Comparison of ENCODE assay signal across 13 cellular contexts in the genomic region with DNA sequence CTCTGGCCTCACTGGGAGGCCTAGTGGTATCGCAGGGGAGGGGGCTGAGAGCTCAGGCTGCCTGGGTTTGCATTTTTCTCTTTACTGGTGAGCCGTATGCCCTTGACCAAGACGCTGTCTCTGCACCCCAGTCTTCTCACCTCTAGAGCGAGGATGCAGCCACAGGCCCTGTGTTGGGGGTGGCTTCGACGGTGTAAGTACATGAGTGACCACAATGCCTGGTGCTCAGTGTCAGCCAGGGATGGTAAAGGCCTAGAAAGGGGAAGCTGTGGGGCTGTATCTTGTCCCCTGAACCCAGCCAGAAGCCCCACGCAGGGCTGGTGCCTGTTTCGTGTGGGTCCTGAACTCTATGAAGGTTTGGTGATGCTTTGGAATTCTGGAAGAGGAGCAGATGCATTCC. TPM values are rescaled to one million over a fixed set of nuclear protein-coding genes. Genes with fewer than 3 reads are reported as not detected.
A peak's percentile ranks its signal among the peaks of the same experiment; 100 is the strongest.
DNase-seq lines count a peak whose midpoint lies in the region; ATAC-seq and TF ChIP-seq lines count a peak whose summit lies in the region.
"Had no signal": no experiment of that assay in that cellular context is flagged by ENCODE, and none has a peak within 500 bp of the region (broad histone marks: within the 10 kb centered on the region; RNA-seq: fewer than 3 reads in every experiment).

No MANE protein-coding gene starts in this region.

- H3K4me1 Mint-ChIP-seq in nephron progenitor cell, result peaks cover 62% of the 10 kb centered on the region
- H3K4me1 Mint-ChIP-seq: activated B cell treated with CpG ODN at 0.5 μM for 24 hours; CD4-positive, CD25-positive, alpha-beta regulatory T cell had no signal

- H3K36me3 ChIP-seq in PC-3 (ENCODE audit: low read depth, low read length), result peaks cover 5% of the 10 kb centered on the region; the same call in 1 of the 2 replicates
- H3K36me3 ChIP-seq in colonic mucosa, result no peaks in the 10 kb centered on the region
- peaks cover 15 to 24% (median 20%) of the 10 kb centered on the region in 3 donors for H3K36me3 ChIP-seq in tibial artery

- CTCF ChIA-PET in PC-3 (lab: Charles Lee), result no interaction called here

- H3F3A ChIP-seq in PC-3 (ENCODE audit: low read length, unreplicated experiment), result peaks cover 8% of the 10 kb centered on the region

- no peak overlapping the region for H3K27ac Mint-ChIP-seq in nephron progenitor cell
- H3K27ac Mint-ChIP-seq: activated B cell treated with CpG ODN at 0.5 μM for 24 hours had no signal

- intact Hi-C loops in PC-3 (cut with micrococcal nuclease), result loop anchor here (1.0 kb wide), 1 partner anchor 89 kb away; no protein-coding TSS in a partner anchor
- intact Hi-C loops in colonic mucosa (cut with DNase I), result no loop called here
- intact Hi-C loops in tibial artery (cut with DNase I; ENCODE audit: low total_unique reads), result loop anchor here (5.0 kb wide), 1 partner anchor 43 kb away; no protein-coding TSS in a partner anchor

- H3K9me2 ChIP-seq in PC-3 (replicated peaks; ENCODE audit: low read length), result no peaks in the 10 kb centered on the region

- ATAC-seq in PC-3 (no peak), GM18511 (IDR thresholded peaks at IDR 0.05; ENCODE audit: unreplicated experiment) (no peak)

- no peaks in the 10 kb centered on the region for H3K9me3 Mint-ChIP-seq in nephron progenitor cell
- H3K9me3 Mint-ChIP-seq: activated B cell treated with CpG ODN at 0.5 μM for 24 hours had no signal

- peak overlapping the region; percentile 96 for H3K27ac ChIP-seq in PC-3 (ENCODE audit: low read length)
- peak overlapping the region; percentile 26 for H3K27ac ChIP-seq in colonic mucosa
- peak overlapping the region; percentile 77 to 92 for H3K27ac ChIP-seq in tibial artery

- H3K79me2 ChIP-seq in PC-3 (ENCODE audit: low read length), result 0 out of 2 replicates have a peak, but pooled peaks cover 3% of the 10 kb centered on the region

- POLR2A ChIA-PET in PC-3 (lab: Charles Lee; ENCODE audit: unreplicated experiment), result no interaction called here

- H3K9ac ChIP-seq in PC-3 (ENCODE audit: low read length) (peak overlapping the region; percentile 68), colonic mucosa (ENCODE audit: low read depth in 2 of 2, low read length in 2 of 2) (no peak overlapping the region)

- peaks cover 2% of the 10 kb centered on the region for H3K27me3 Mint-ChIP-seq in nephron progenitor cell (ENCODE audit: low read depth, poor library complexity)
- H3K27me3 Mint-ChIP-seq: CD4-positive, CD25-positive, alpha-beta regulatory T cell had no signal

- peak overlapping the region; percentile 81 for H3K4me2 ChIP-seq in PC-3 (ENCODE audit: low read length)

- peaks cover 22% of the 10 kb centered on the region for H3K36me3 Mint-ChIP-seq in nephron progenitor cell (ENCODE audit: low read depth)
- H3K36me3 Mint-ChIP-seq: CD4-positive, CD25-positive, alpha-beta regulatory T cell had no signal

- no peaks in the 10 kb centered on the region for H3K9me3 ChIP-seq in PC-3 (ENCODE audit: low read length)
- no peaks in the 10 kb centered on the region for H3K9me3 ChIP-seq in colonic mucosa
- H3K9me3 ChIP-seq in tibial artery, result no peaks in the 10 kb centered on the region

- DNase-seq in PC-3 (no peak), colonic mucosa (no peak), nephron progenitor cell (no peak), tibial artery (peak in 1 of 2 donors; percentile 60), DMS 273 (lab: John Stamatoyannopoulos, UW; ENCODE audit: unreplicated experiment) (no peak), KBM-7 (no peak)
- DNase-seq: activated B cell treated with CpG ODN at 0.5 μM for 24 hours; CD4-positive, CD25-positive, alpha-beta regulatory T cell; GF-D8; KG1; NCI-H2029 treated with DMSO at 0.1 percent for 48 hours; NCI-H82 had no signal

- no peak overlapping the region for H2AFZ ChIP-seq in PC-3 (ENCODE audit: low read length)

- in situ Hi-C loops in KBM-7 (cut with MboI; ENCODE audit: low pct_unique_long_range_greater_than_20kb, low sequenced_read_pairs), result no loop called here

- no peaks in the 10 kb centered on the region for H4K20me1 ChIP-seq in PC-3 (ENCODE audit: low read length)

- peak overlapping the region; percentile 59 for H3K4me3 Mint-ChIP-seq in nephron progenitor cell
- H3K4me3 Mint-ChIP-seq: activated B cell treated with CpG ODN at 0.5 μM for 24 hours; CD4-positive, CD25-positive, alpha-beta regulatory T cell had no signal

- H3K4me1 ChIP-seq in PC-3 (ENCODE audit: insufficient read depth, low read length) (peaks cover 27% of the 10 kb centered on the region), colonic mucosa (no peaks in the 10 kb centered on the region), tibial artery (peaks cover 0 to 70% (median 53%) of the 10 kb centered on the region in 4 donors)

- no peak for TF ChIP-seq CTCF in PC-3 (conservative IDR thresholded peaks at IDR 0.05; ENCODE audit: low read depth, low read length)
- TF ChIP-seq CTCF in colonic mucosa (IDR thresholded peaks at IDR 0.05), result no peak
- TF ChIP-seq CTCF in nephron progenitor cell (IDR thresholded peaks at IDR 0.05), result no peak
- no peak for TF ChIP-seq CTCF in tibial artery (IDR thresholded peaks at IDR 0.05)

- no peaks in the 10 kb centered on the region for H3K27me3 ChIP-seq in PC-3 (ENCODE audit: low read length)
- H3K27me3 ChIP-seq in colonic mucosa, result no peaks in the 10 kb centered on the region
- H3K27me3 ChIP-seq in tibial artery, result no peaks in the 10 kb centered on the region

- peak overlapping the region; percentile 59; the same call in 1 of the 2 replicates for H3K4me3 ChIP-seq in PC-3 (ENCODE audit: low read length)
- H3K4me3 ChIP-seq in colonic mucosa, result no peak overlapping the region
- peak overlapping the region; percentile 35 to 43 for H3K4me3 ChIP-seq in tibial artery

- no TSS peak for BruUV-seq in PC-3 (replicated peaks; lab: Mats Ljungman, UMichigan)

RNA-seq across cellular contexts. Expression of gene SYNM, which starts 19.8 kb away (rescaled TPM):
- total RNA-seq in PC-3 (2014; rRNA removed), result 9.9 and 15.6 TPM in 2 replicates
- 100 to 1,000 TPM in 1 of 2 donors, 1 to 10 TPM in 1; 3.3 to 108 TPM for total RNA-seq in colonic mucosa

Comparison
In these comparisons a context has a peak if more than half of its experiments do, and no peak if none do; other contexts are left out.
1. H3K27ac ChIP-seq: peak in every context shown above with its lines; median percentile 96 in PC-3; 84 in tibial artery; 26 in colonic mucosa.